ENCODE assay signal across 2 cellular contexts in genomic region chr6:18457065-18457817, GRCh38.
TF ChIP-seq lines count a peak whose summit lies in the region.

No MANE protein-coding gene starts in this region.

TF ChIP-seq in SK-N-SH treated with all-trans-retinoic acid at 6 μM for 48 hours, 23 proteins besides CTCF, POLR2A, EP300 and RAD21 (continued from another document):
- TF ChIP-seq CREB5 (CRISPR knock-in tag; IDR thresholded peaks at IDR 0.05; ENCODE audit: low read depth) (no peak), TOX (CRISPR knock-in tag; IDR thresholded peaks at IDR 0.05; ENCODE audit: borderline replicate concordance) (no peak), ISL1 (CRISPR knock-in tag; IDR thresholded peaks at IDR 0.05) (no peak)
TF ChIP-seq in SK-N-SH treated with all-trans-retinoic acid at 6 μM for 48 hours: peak in this region for 0.

TF ChIP-seq in H1, 55 proteins besides CTCF, POLR2A, EP300 and RAD21 (continued from another document):
- no peak for TF ChIP-seq GTF2F1 (IDR thresholded peaks at IDR 0.05; ENCODE audit: borderline replicate concordance, low read depth, low read length)
- TF ChIP-seq SUZ12 (IDR thresholded peaks at IDR 0.05; ENCODE audit: low read length): no peak
